1 cellular context compared by ENCODE assay signal in the genomic region with DNA sequence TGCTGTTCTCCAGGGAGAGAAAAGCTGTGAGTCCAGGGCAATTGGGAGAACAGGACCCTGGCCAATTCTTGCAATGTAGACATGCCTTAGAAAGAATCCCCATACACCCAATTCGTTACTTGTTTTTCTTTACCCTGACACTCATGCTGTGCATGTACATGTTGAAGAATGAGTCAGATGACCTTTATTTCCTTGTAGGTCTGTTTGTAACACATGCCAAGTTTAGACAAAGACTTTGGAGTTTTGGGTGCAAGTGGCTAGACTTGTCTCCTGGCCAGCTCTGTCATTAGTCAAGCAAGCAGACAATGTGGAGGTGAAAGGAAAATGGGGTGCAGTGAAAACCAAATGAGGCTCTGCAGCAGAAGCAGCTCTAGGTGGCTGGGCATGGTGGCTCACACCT.
TF ChIP-seq lines count a peak whose summit lies in the region.

No MANE protein-coding gene starts in this region.

TF ChIP-seq in HepG2, 621 proteins besides CTCF, POLR2A, EP300 and RAD21:
- TF ChIP-seq, protein P1, sequence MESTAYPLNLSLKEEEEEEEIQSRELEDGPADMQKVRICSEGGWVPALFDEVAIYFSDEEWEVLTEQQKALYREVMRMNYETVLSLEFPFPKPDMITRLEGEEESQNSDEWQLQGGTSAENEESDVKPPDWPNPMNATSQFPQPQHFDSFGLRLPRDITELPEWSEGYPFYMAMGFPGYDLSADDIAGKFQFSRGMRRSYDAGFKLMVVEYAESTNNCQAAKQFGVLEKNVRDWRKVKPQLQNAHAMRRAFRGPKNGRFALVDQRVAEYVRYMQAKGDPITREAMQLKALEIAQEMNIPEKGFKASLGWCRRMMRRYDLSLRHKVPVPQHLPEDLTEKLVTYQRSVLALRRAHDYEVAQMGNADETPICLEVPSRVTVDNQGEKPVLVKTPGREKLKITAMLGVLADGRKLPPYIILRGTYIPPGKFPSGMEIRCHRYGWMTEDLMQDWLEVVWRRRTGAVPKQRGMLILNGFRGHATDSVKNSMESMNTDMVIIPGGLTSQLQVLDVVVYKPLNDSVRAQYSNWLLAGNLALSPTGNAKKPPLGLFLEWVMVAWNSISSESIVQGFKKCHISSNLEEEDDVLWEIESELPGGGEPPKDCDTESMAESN (CRISPR knock-in tag; conservative IDR thresholded peaks at IDR 0.05): no peak
- TF ChIP-seq ZFY (CRISPR knock-in tag; IDR thresholded peaks at IDR 0.05): no peak
- no peak for TF ChIP-seq WIZ (CRISPR knock-in tag; IDR thresholded peaks at IDR 0.05)
- TF ChIP-seq SOX13 (IDR thresholded peaks at IDR 0.05): no peak
- no peak for TF ChIP-seq SOX13 (CRISPR knock-in tag; conservative IDR thresholded peaks at IDR 0.05 in 1 of 2, IDR thresholded peaks at IDR 0.05 in 1 of 2)
- no peak for TF ChIP-seq ZSCAN12 (CRISPR knock-in tag; IDR thresholded peaks at IDR 0.05)
- TF ChIP-seq, protein P2, sequence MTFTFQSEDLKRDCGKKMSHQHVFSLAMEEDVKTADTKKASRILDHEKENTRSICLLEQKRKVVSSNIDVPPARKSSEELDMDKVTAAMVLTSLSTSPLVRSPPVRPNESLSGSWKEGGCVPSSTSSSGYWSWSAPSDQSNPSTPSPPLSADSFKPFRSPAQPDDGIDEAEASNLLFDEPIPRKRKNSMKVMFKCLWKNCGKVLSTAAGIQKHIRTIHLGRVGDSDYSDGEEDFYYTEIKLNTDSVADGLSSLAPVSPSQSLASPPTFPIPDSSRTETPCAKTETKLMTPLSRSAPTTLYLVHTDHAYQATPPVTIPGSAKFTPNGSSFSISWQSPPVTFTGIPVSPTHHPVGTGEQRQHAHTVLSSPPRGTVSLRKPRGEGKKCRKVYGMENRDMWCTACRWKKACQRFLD (CRISPR knock-in tag; IDR thresholded peaks at IDR 0.05; ENCODE audit: borderline replicate concordance): no peak
